ENCODE assay signal across 9 cellular contexts in the genomic region with DNA sequence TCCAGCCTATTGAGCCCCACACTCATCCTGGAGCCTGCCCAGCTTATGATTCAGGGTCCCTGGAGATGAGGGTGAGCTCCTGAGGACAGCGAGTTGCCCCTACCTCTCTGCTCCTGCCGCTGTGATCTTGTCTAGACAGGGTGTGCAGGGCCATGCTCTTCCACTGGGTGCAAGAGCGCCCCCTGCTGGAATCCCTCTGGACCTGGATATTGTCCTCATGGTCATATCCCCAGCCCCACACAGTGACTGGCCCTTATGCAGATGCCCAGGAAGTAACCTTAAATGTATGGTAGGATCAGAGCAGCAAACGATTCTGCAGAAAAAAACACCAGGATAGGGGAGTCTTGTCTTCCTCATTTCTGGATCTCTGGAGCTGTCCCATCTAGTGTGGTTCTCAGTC. TPM values are rescaled to one million over a fixed set of nuclear protein-coding genes. Genes with fewer than 3 reads are reported as not detected.
DNase-seq lines count a peak whose midpoint lies in the region; ATAC-seq and TF ChIP-seq lines count a peak whose summit lies in the region.
"Not testable (repeated sequence)": the region's sequence is repeated elsewhere in the genome, so short reads cannot be mapped to it uniquely, and the experiment has no call there.
"Had no signal": no experiment of that assay in that cellular context is flagged by ENCODE, and none has a peak within 500 bp of the region (broad histone marks: within the 10 kb centered on the region; RNA-seq: fewer than 3 reads in every experiment).

No MANE protein-coding gene starts in this region.

- not testable (repeated sequence) for H3K4me2 ChIP-seq in GM23248 (ENCODE audit: unreplicated experiment)

- H3K27me3 Mint-ChIP-seq in CD4-positive, CD25-positive, alpha-beta regulatory T cell; WTC11 (ENCODE audit: low read depth): not testable (repeated sequence)
- H3K27me3 Mint-ChIP-seq in mesothelial cell of epicardium (ENCODE audit: low read depth), result peaks cover 31% of the 10 kb centered on the region

- TF ChIP-seq CTCF in WTC11 (IDR thresholded peaks at IDR 0.05), result peak; percentile 73
- TF ChIP-seq CTCF in body of pancreas (IDR thresholded peaks at IDR 0.05), result peak; percentile 11 to 51 (median 39)
- peak; percentile 52 for TF ChIP-seq CTCF in foreskin keratinocyte (conservative IDR thresholded peaks at IDR 0.05)
- peak; percentile 20 for TF ChIP-seq CTCF in mesothelial cell of epicardium (IDR thresholded peaks at IDR 0.05; ENCODE audit: unreplicated experiment)

- H3K9me3 Mint-ChIP-seq in CD4-positive, CD25-positive, alpha-beta regulatory T cell; WTC11; mesothelial cell of epicardium; stimulated activated effector memory CD8-positive, alpha-beta T cell treated with anti-CD3 and anti-CD28 coated beads, Interleukin-12 subunit alpha, Interleukin-12 subunit beta, amount 100 ng/mL, for 72 hours: not testable (repeated sequence)

- in situ Hi-C loops in GM23248 (cut with MboI), result not testable (repeated sequence)

- peaks cover 0 to 29% (median 14%) of the 10 kb centered on the region in 4 donors for H3K4me1 Mint-ChIP-seq in CD4-positive, CD25-positive, alpha-beta regulatory T cell
- H3K4me1 Mint-ChIP-seq in WTC11, result peaks cover 11% of the 10 kb centered on the region
- not testable (repeated sequence) for H3K4me1 Mint-ChIP-seq in mesothelial cell of epicardium
- H3K4me1 Mint-ChIP-seq in stimulated activated effector memory CD8-positive, alpha-beta T cell treated with anti-CD3 and anti-CD28 coated beads, Interleukin-12 subunit alpha, Interleukin-12 subunit beta, amount 100 ng/mL, for 72 hours, result peaks cover 17% of the 10 kb centered on the region

- POLR2A ChIA-PET in WTC11 (lab: Charles Lee), result not testable (repeated sequence)

- not testable (repeated sequence) for H3K36me3 ChIP-seq in CD4-positive, CD25-positive, alpha-beta regulatory T cell (ENCODE audit: control insufficient read depth, insufficient read depth, low read length); GM23248 (ENCODE audit: low read depth); body of pancreas (replicated peaks in 1 of 2; ENCODE audit: insufficient read depth in 1 of 2, low read depth in 2 of 2)

- H2AFZ ChIP-seq in GM23248, result not testable (repeated sequence)

- intact Hi-C loops in body of pancreas (cut with DNase I), result not testable (repeated sequence)

- peak; percentile 25 to 36 for ATAC-seq in CD4-positive, CD25-positive, alpha-beta regulatory T cell (ENCODE audit: low read depth in 2 of 2)
- peak; percentile 99 for ATAC-seq in WTC11
- ATAC-seq in body of pancreas, result peak; percentile 73
- peak; percentile 50 for ATAC-seq in foreskin keratinocyte
- ATAC-seq in stimulated activated effector memory CD8-positive, alpha-beta T cell treated with anti-CD3 and anti-CD28 coated beads, Interleukin-12 subunit alpha, Interleukin-12 subunit beta, amount 100 ng/mL, for 72 hours, result peak; percentile 89

- TF ChIP-seq POLR2A in body of pancreas (IDR thresholded peaks at IDR 0.05), result not testable (repeated sequence)

- not testable (repeated sequence) for H3K27ac Mint-ChIP-seq in CD4-positive, CD25-positive, alpha-beta regulatory T cell; WTC11; mesothelial cell of epicardium; stimulated activated effector memory CD8-positive, alpha-beta T cell treated with anti-CD3 and anti-CD28 coated beads, Interleukin-12 subunit alpha, Interleukin-12 subunit beta, amount 100 ng/mL, for 72 hours

- H3K4me3 ChIP-seq in CD4-positive, CD25-positive, alpha-beta regulatory T cell (ENCODE audit: low read depth, low read length); GM23248; body of pancreas: not testable (repeated sequence)

- CTCF ChIA-PET in WTC11 (lab: Charles Lee), result not testable (repeated sequence)

- not testable (repeated sequence) for H3K9ac ChIP-seq in GM23248

- H3K36me3 Mint-ChIP-seq in CD4-positive, CD25-positive, alpha-beta regulatory T cell; WTC11; mesothelial cell of epicardium; stimulated activated effector memory CD8-positive, alpha-beta T cell treated with anti-CD3 and anti-CD28 coated beads, Interleukin-12 subunit alpha, Interleukin-12 subunit beta, amount 100 ng/mL, for 72 hours: not testable (repeated sequence)

- not testable (repeated sequence) for H3K4me3 Mint-ChIP-seq in CD4-positive, CD25-positive, alpha-beta regulatory T cell; WTC11; mesothelial cell of epicardium; stimulated activated effector memory CD8-positive, alpha-beta T cell treated with anti-CD3 and anti-CD28 coated beads, Interleukin-12 subunit alpha, Interleukin-12 subunit beta, amount 100 ng/mL, for 72 hours

- WGBS in GM23248 (ENCODE audit: low coverage in 1 of 2, low lambda C conversion rate in 2 of 2, missing lambda C conversion rate in 2 of 2), 2 experiments, result 41% methylated on average over 4 of the region's 4 CpGs
- WGBS in body of pancreas, 2 donors, result 14% methylated on average over 1 to 4 of the region's 4 CpGs

- not testable (repeated sequence) for H3K79me2 ChIP-seq in GM23248 (ENCODE audit: insufficient read depth)

- peak in 1 of 3 donors; percentile 31 for DNase-seq in CD4-positive, CD25-positive, alpha-beta regulatory T cell
- DNase-seq in GM23248, result peak; percentile 21
- DNase-seq in NCI-H82 (lab: John Stamatoyannopoulos, UW), result peak; percentile 38
- DNase-seq in WTC11 (ENCODE audit: low spot score), result peak; percentile 19
- peak in 2 of 4 donors; percentile 16 to 27 for DNase-seq in body of pancreas
- not testable (repeated sequence) for DNase-seq in foreskin keratinocyte; mesothelial cell of epicardium (ENCODE audit: low spot score in 2 of 2, unreplicated experiment in 2 of 2)
- DNase-seq in stimulated activated effector memory CD8-positive, alpha-beta T cell treated with anti-CD3 and anti-CD28 coated beads, Interleukin-12 subunit alpha, Interleukin-12 subunit beta, amount 100 ng/mL, for 72 hours (ENCODE audit: low spot score in 2 of 2), result peak in 1 of 2 donors; percentile 56

- H3K9me2 ChIP-seq in GM23248 (ENCODE audit: insufficient read depth), result not testable (repeated sequence)

- not testable (repeated sequence) for H3K9me3 ChIP-seq in CD4-positive, CD25-positive, alpha-beta regulatory T cell (ENCODE audit: control insufficient read depth in 2 of 2, low read length in 2 of 2); GM23248 (ENCODE audit: low read depth); body of pancreas

- not testable (repeated sequence) for H3F3A ChIP-seq in GM23248 (ENCODE audit: insufficient read depth)

- H3K27me3 ChIP-seq in CD4-positive, CD25-positive, alpha-beta regulatory T cell (ENCODE audit: control insufficient read depth, insufficient read depth, low read length); GM23248 (replicated peaks; ENCODE audit: insufficient read depth); body of pancreas; foreskin keratinocyte: not testable (repeated sequence)

- not testable (repeated sequence) for H3K4me1 ChIP-seq in CD4-positive, CD25-positive, alpha-beta regulatory T cell (ENCODE audit: control insufficient read depth, insufficient read depth, low read length, poor library complexity, severe bottlenecking); GM23248 (ENCODE audit: insufficient read depth); body of pancreas; foreskin keratinocyte

- H4K20me1 ChIP-seq in GM23248 (ENCODE audit: insufficient read depth), result not testable (repeated sequence)

- H3K27ac ChIP-seq in CD4-positive, CD25-positive, alpha-beta regulatory T cell (ENCODE audit: insufficient read depth, low read length, poor library complexity, severe bottlenecking); GM23248; body of pancreas; foreskin keratinocyte: not testable (repeated sequence)

RNA-seq across cellular contexts. Expression of gene AP1B1, which starts 24.4 kb away (rescaled TPM):
- total RNA-seq in CD4-positive, CD25-positive, alpha-beta regulatory T cell, result 40.8 TPM
- 10 to 100 TPM; 11.7 to 15.8 (median 14.1) TPM for polyA plus RNA-seq in CD4-positive, CD25-positive, alpha-beta regulatory T cell
- total RNA-seq in GM23248 (2014; rRNA removed; shearing (Covaris generic)), result 45.7 and 49.8 TPM in 2 replicates
- polyA plus RNA-seq in GM23248 (2016; fragmentation: Nextera tagmentation; extraction: Ambion mirVana) (41.7 and 43.4 TPM in 2 replicates), foreskin keratinocyte (53.7 and 56.1 TPM in 2 replicates)
- total RNA-seq in WTC11 (2021) (68.9 to 77.9 TPM (median 71.6 TPM) in 3 replicates), body of pancreas (10 to 100 TPM; 45.5 to 66.9 TPM), foreskin keratinocyte (78.0 and 80.3 TPM in 2 replicates), mesothelial cell of epicardium (40.3 to 43.9 TPM (median 41.0 TPM) in 3 replicates)

RNA-seq across cellular contexts. Expression of gene RFPL1, which starts 25.6 kb away (rescaled TPM):
- not detected for total RNA-seq in CD4-positive, CD25-positive, alpha-beta regulatory T cell
- polyA plus RNA-seq in CD4-positive, CD25-positive, alpha-beta regulatory T cell, result not detected
- total RNA-seq in GM23248 (2014; rRNA removed; shearing (Covaris generic)), result not detected in 2 replicates
- polyA plus RNA-seq in GM23248 (2016; fragmentation: Nextera tagmentation; extraction: Ambion mirVana) (0.13 TPM in 1 of 2 replicates, not detected in the other), foreskin keratinocyte (not detected in 2 replicates)
- total RNA-seq in WTC11 (2021) (not detected in 3 replicates), body of pancreas (not detected), foreskin keratinocyte (not detected in 2 replicates), mesothelial cell of epicardium (0.29 to 0.63 TPM (median 0.54 TPM) in 3 replicates)
- total RNA-seq: dermis microvascular lymphatic vessel endothelial cell had no signal

Comparison
In these comparisons a context has a peak if more than half of its experiments do, and no peak if none do; other contexts are left out.
1. ATAC-seq: peak in every context shown above with its lines; median percentile 99 in WTC11; 89 in stimulated activated effector memory CD8-positive, alpha-beta T cell treated with anti-CD3 and anti-CD28 coated beads, Interleukin-12 subunit alpha, Interleukin-12 subunit beta, amount 100 ng/mL, for 72 hours; 73 in body of pancreas; 50 in foreskin keratinocyte; 30 in CD4-positive, CD25-positive, alpha-beta regulatory T cell.
2. CTCF ChIP-seq: peak in every context shown above with its lines; median percentile 73 in WTC11; 52 in foreskin keratinocyte; 39 in body of pancreas; 20 in mesothelial cell of epicardium.